ENCODE assay signal across 22 cellular contexts in the genomic region with DNA sequence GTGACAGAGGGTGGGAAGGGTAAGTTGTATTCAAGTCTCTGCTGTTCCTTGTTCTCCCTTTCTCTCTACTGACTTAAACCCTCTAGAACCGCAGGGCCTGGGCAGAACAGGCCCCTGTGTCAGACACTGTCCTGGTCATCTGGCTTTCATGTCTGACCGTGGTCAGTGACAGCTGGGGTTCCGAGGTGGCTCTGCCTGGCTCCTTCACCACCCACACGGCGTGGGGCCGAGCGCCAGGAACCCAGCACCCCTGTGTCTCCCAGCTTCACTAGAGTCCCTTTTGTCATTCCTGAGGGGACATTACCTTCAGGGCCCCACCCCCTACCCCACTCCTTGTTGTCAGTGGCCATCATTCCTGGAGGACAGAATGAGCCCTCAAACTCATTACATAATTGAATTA.
DNase-seq lines count a peak whose midpoint lies in the region; ATAC-seq and TF ChIP-seq lines count a peak whose summit lies in the region.
"Had no signal": no experiment of that assay in that cellular context is flagged by ENCODE, and none has a peak within 500 bp of the region (broad histone marks: within the 10 kb centered on the region; RNA-seq: fewer than 3 reads in every experiment).

No MANE protein-coding gene starts in this region.

- peak; percentile 13 for DNase-seq in activated T-cell treated with anti-CD3 and anti-CD28 coated beads, Interleukin-2, amount 50 U/mL, for 24 hours
- no peak for DNase-seq in activated T-cell treated with anti-CD3 and anti-CD28 coated beads, Interleukin-2, amount 50 U/mL, for 1 hour
- DNase-seq in activated CD8-positive, alpha-beta memory T cell treated with anti-CD3 and anti-CD28 coated beads, Interleukin-2, amount 50 U/mL, for 48 hours: peak; percentile 10
- DNase-seq in neural crest cell (ENCODE audit: low read depth, low spot score): no peak
- peak; percentile 19 to 59 for DNase-seq in upper lobe of left lung
- DNase-seq in hepatocyte (ENCODE audit: low spot score): no peak
- DNase-seq: 8988T; Caco-2; CD4-positive, CD25-positive, alpha-beta regulatory T cell; EL; HFFc6; MM.1S; NCI-H1105; NCI-H1694; NCI-H2081 treated with DMSO at 0.1 percent for 48 hours; NCI-H510A; NCI-H748 treated with DMSO at 0.1 percent for 48 hours; OCI-M1; SHP77 had no signal

- H3K4me2 ChIP-seq in hepatocyte: no peak overlapping the region

- no peaks in the 10 kb centered on the region for H3K9me3 Mint-ChIP-seq in activated T-cell treated with anti-CD3 and anti-CD28 coated beads, Interleukin-2, amount 50 U/mL, for 24 hours
- peaks cover 2% of the 10 kb centered on the region for H3K9me3 Mint-ChIP-seq in neural crest cell
- no peaks in the 10 kb centered on the region for H3K9me3 Mint-ChIP-seq in stimulated activated memory B cell treated with anti-CD40 and anti-IgM and Interleukin-4, amounts not matched to agents 10 μg/mL and 1 μg/mL and 100 μg/mL, for 72 hours
- H3K9me3 Mint-ChIP-seq: CD4-positive, CD25-positive, alpha-beta regulatory T cell had no signal

- H3K4me1 Mint-ChIP-seq in activated T-cell treated with anti-CD3 and anti-CD28 coated beads, Interleukin-2, amount 50 U/mL, for 24 hours (ENCODE audit: low read depth): no peaks in the 10 kb centered on the region
- no peaks in the 10 kb centered on the region for H3K4me1 Mint-ChIP-seq in neural crest cell
- H3K4me1 Mint-ChIP-seq in stimulated activated memory B cell treated with anti-CD40 and anti-IgM and Interleukin-4, amounts not matched to agents 10 μg/mL and 1 μg/mL and 100 μg/mL, for 72 hours: no peaks in the 10 kb centered on the region
- H3K4me1 Mint-ChIP-seq: B cell; CD4-positive, CD25-positive, alpha-beta regulatory T cell had no signal

- no peaks in the 10 kb centered on the region for H3K36me3 Mint-ChIP-seq in activated T-cell treated with anti-CD3 and anti-CD28 coated beads, Interleukin-2, amount 50 U/mL, for 24 hours (ENCODE audit: low read depth)
- H3K36me3 Mint-ChIP-seq in neural crest cell (ENCODE audit: low read depth): no peaks in the 10 kb centered on the region
- H3K36me3 Mint-ChIP-seq in stimulated activated memory B cell treated with anti-CD40 and anti-IgM and Interleukin-4, amounts not matched to agents 10 μg/mL and 1 μg/mL and 100 μg/mL, for 72 hours: no peaks in the 10 kb centered on the region
- H3K36me3 Mint-ChIP-seq: CD4-positive, CD25-positive, alpha-beta regulatory T cell had no signal

- TF ChIP-seq CTCF in neural crest cell (conservative IDR thresholded peaks at IDR 0.05) (no peak), upper lobe of left lung (IDR thresholded peaks at IDR 0.05) (no peak), hepatocyte (IDR thresholded peaks at IDR 0.05; ENCODE audit: poor library complexity) (no peak)

- H3K9me2 ChIP-seq in hepatocyte (replicated peaks; ENCODE audit: insufficient read depth): no peaks in the 10 kb centered on the region

- WGBS in upper lobe of left lung, 2 donors: 91 to 92% methylated on average over 7 of the region's 7 CpGs
- 97% methylated on average over 7 of the region's 7 CpGs for WGBS in hepatocyte (ENCODE audit: low lambda C conversion rate, missing lambda C conversion rate)

- no peak for TF ChIP-seq EP300 in upper lobe of left lung (IDR thresholded peaks at IDR 0.05)

- H3K27ac ChIP-seq in upper lobe of left lung (no peak overlapping the region), hepatocyte (no peak overlapping the region)

- no peaks in the 10 kb centered on the region for H3K9me3 ChIP-seq in upper lobe of left lung
- no peaks in the 10 kb centered on the region for H3K9me3 ChIP-seq in hepatocyte (ENCODE audit: low read depth)
- H3K9me3 ChIP-seq: Caco-2 had no signal

- H3K27ac Mint-ChIP-seq in activated T-cell treated with anti-CD3 and anti-CD28 coated beads, Interleukin-2, amount 50 U/mL, for 24 hours: no peak overlapping the region
- H3K27ac Mint-ChIP-seq in neural crest cell (ENCODE audit: unreplicated experiment): peak overlapping the region; percentile 84
- no peak overlapping the region for H3K27ac Mint-ChIP-seq in stimulated activated memory B cell treated with anti-CD40 and anti-IgM and Interleukin-4, amounts not matched to agents 10 μg/mL and 1 μg/mL and 100 μg/mL, for 72 hours
- H3K27ac Mint-ChIP-seq: B cell, HFFc6 had no signal

- H4K20me1 ChIP-seq in hepatocyte (ENCODE audit: insufficient read depth, poor library complexity, severe bottlenecking): no peaks in the 10 kb centered on the region

- ATAC-seq in upper lobe of left lung (ENCODE audit: low FRiP score in 2 of 2) (no peak), GM21825 (IDR thresholded peaks at IDR 0.05; ENCODE audit: unreplicated experiment) (no peak)
- no peak for ATAC-seq in stimulated activated memory B cell treated with anti-CD40 and anti-IgM and Interleukin-4, amounts not matched to agents 10 μg/mL and 1 μg/mL and 100 μg/mL, for 72 hours

- no peaks in the 10 kb centered on the region for H3K27me3 ChIP-seq in upper lobe of left lung
- H3K27me3 ChIP-seq in hepatocyte: no peaks in the 10 kb centered on the region

- H3K36me3 ChIP-seq in upper lobe of left lung (peaks cover 0 to 25% (median 7%) of the 10 kb centered on the region in 4 donors), hepatocyte (replicated peaks; ENCODE audit: insufficient read depth, low read depth) (no peaks in the 10 kb centered on the region)

- H3K4me3 ChIP-seq in upper lobe of left lung: no peak overlapping the region
- no peak overlapping the region for H3K4me3 ChIP-seq in hepatocyte

- H2AFZ ChIP-seq in hepatocyte: no peak overlapping the region

- H3K79me2 ChIP-seq in hepatocyte: no peaks in the 10 kb centered on the region

- no peak for TF ChIP-seq POLR2A in upper lobe of left lung (IDR thresholded peaks at IDR 0.05)

- H3K27me3 Mint-ChIP-seq in activated T-cell treated with anti-CD3 and anti-CD28 coated beads, Interleukin-2, amount 50 U/mL, for 24 hours: peaks cover 3% of the 10 kb centered on the region
- no peaks in the 10 kb centered on the region for H3K27me3 Mint-ChIP-seq in neural crest cell (ENCODE audit: low read depth)
- H3K27me3 Mint-ChIP-seq in stimulated activated memory B cell treated with anti-CD40 and anti-IgM and Interleukin-4, amounts not matched to agents 10 μg/mL and 1 μg/mL and 100 μg/mL, for 72 hours: peaks cover 14% of the 10 kb centered on the region

- H3K4me3 Mint-ChIP-seq in activated T-cell treated with anti-CD3 and anti-CD28 coated beads, Interleukin-2, amount 50 U/mL, for 24 hours: no peak overlapping the region
- H3K4me3 Mint-ChIP-seq in neural crest cell: no peak overlapping the region
- H3K4me3 Mint-ChIP-seq in stimulated activated memory B cell treated with anti-CD40 and anti-IgM and Interleukin-4, amounts not matched to agents 10 μg/mL and 1 μg/mL and 100 μg/mL, for 72 hours: no peak overlapping the region
- H3K4me3 Mint-ChIP-seq: B cell; CD4-positive, CD25-positive, alpha-beta regulatory T cell; HFFc6 had no signal

- no peaks in the 10 kb centered on the region for H3K4me1 ChIP-seq in upper lobe of left lung
- no peaks in the 10 kb centered on the region for H3K4me1 ChIP-seq in hepatocyte (ENCODE audit: insufficient read depth)
- H3K4me1 ChIP-seq: Caco-2 had no signal

Comparison
In these comparisons a context has a peak if more than half of its experiments do, and no peak if none do; other contexts are left out.
1. DNase-seq: peak in activated T-cell treated with anti-CD3 and anti-CD28 coated beads, Interleukin-2, amount 50 U/mL, for 24 hours (single experiment), activated CD8-positive, alpha-beta memory T cell treated with anti-CD3 and anti-CD28 coated beads, Interleukin-2, amount 50 U/mL, for 48 hours (single experiment) and upper lobe of left lung (2 of 2); none in activated T-cell treated with anti-CD3 and anti-CD28 coated beads, Interleukin-2, amount 50 U/mL, for 1 hour (single experiment), neural crest cell (single experiment) and hepatocyte (single experiment).